12 cellular contexts compared by ENCODE assay signal in genomic region chr15:88803241-88803919, GRCh38. TPM values are rescaled to one million over a fixed set of nuclear protein-coding genes. Genes with fewer than 3 reads are reported as not detected.
DNase-seq lines count a peak whose midpoint lies in the region; ATAC-seq, FAIRE-seq and TF ChIP-seq lines count a peak whose summit lies in the region.
"Had no signal": no experiment of that assay in that cellular context is flagged by ENCODE, and none has a peak within 500 bp of the region (broad histone marks: within the 10 kb centered on the region; RNA-seq: fewer than 3 reads in every experiment).

ACAN (plus strand) TSS chr15:88803436; CDS start chr15:88836207, 32,771 bp downstream.

- no peaks in the 10 kb centered on the region for H4K20me1 ChIP-seq in astrocyte (ENCODE audit: insufficient read depth, low read length)

- H3K27ac ChIP-seq in astrocyte (ENCODE audit: low read depth, low read length): no peak within 1 kb of the TSS
- H3K27ac ChIP-seq in mesendoderm (ENCODE audit: low read depth, low read length): no peak within 1 kb of the TSS
- H3K27ac ChIP-seq in thoracic aorta: peak within 1 kb of the TSS; percentile 30 to 59

- H2AFZ ChIP-seq in astrocyte (ENCODE audit: low read depth, low read length): peak within 1 kb of the TSS; percentile 47

- peak within 1 kb of the TSS; percentile 23 for H3K4me3 ChIP-seq in astrocyte (ENCODE audit: insufficient read depth, low read depth, low read length)
- H3K4me3 ChIP-seq in mesendoderm (ENCODE audit: low read length): peak within 1 kb of the TSS; percentile 47
- peak within 1 kb of the TSS; percentile 72 for H3K4me3 ChIP-seq in thoracic aorta

- peak within 1 kb of the TSS; percentile 73 for H3K56ac ChIP-seq in mesendoderm (ENCODE audit: low read length)

- H3K4me1 Mint-ChIP-seq in activated naive CD4-positive, alpha-beta T cell treated with anti-CD3 and anti-CD28 coated beads, Interleukin-2, amount 50 U/mL, for 24 hours: peaks cover 12% of the 10 kb centered on the region
- peaks cover 4% of the 10 kb centered on the region for H3K4me1 Mint-ChIP-seq in astrocyte (ENCODE audit: low read depth, unreplicated experiment)

- H2BK15ac ChIP-seq in mesendoderm (replicated peaks; ENCODE audit: low read depth): no peak within 1 kb of the TSS

- no peak within 1 kb of the TSS for H2AK5ac ChIP-seq in mesendoderm (ENCODE audit: low read length)

- ATAC-seq in thoracic aorta (ENCODE audit: insufficient number of reproducible peaks, low FRiP score, low read depth) (no peak), GM21367 (IDR thresholded peaks at IDR 0.05; ENCODE audit: unreplicated experiment) (no peak)

- H3K36me3 ChIP-seq in astrocyte (ENCODE audit: insufficient read depth, low read length) (no peaks in the 10 kb centered on the region), mesendoderm (ENCODE audit: control insufficient read depth, insufficient read depth, low read length) (no peaks in the 10 kb centered on the region), thoracic aorta (no peaks in the 10 kb centered on the region)

- peaks cover 47% of the 10 kb centered on the region for H3K27me3 Mint-ChIP-seq in activated naive CD4-positive, alpha-beta T cell treated with anti-CD3 and anti-CD28 coated beads, Interleukin-2, amount 50 U/mL, for 24 hours
- peaks cover 36% of the 10 kb centered on the region for H3K27me3 Mint-ChIP-seq in astrocyte (ENCODE audit: low read depth, unreplicated experiment)

- H3K4me2 ChIP-seq in astrocyte (ENCODE audit: low read length) (peak within 1 kb of the TSS; percentile 76), mesendoderm (ENCODE audit: low read length) (peak within 1 kb of the TSS; percentile 92)

- no peak within 1 kb of the TSS for H4K5ac ChIP-seq in mesendoderm (ENCODE audit: low read length)

- no peaks in the 10 kb centered on the region for H3K79me2 ChIP-seq in astrocyte (ENCODE audit: insufficient read depth, low read length)
- no peaks in the 10 kb centered on the region for H3K79me2 ChIP-seq in mesendoderm (ENCODE audit: control insufficient read depth, insufficient read depth, low read length)

- H3K9me3 Mint-ChIP-seq in activated naive CD4-positive, alpha-beta T cell treated with anti-CD3 and anti-CD28 coated beads, Interleukin-2, amount 50 U/mL, for 24 hours: no peaks in the 10 kb centered on the region
- H3K9me3 Mint-ChIP-seq in astrocyte (ENCODE audit: unreplicated experiment): peaks cover 3% of the 10 kb centered on the region

- H3K4me1 ChIP-seq in astrocyte (ENCODE audit: insufficient read depth, low read length) (peaks cover 9% of the 10 kb centered on the region), mesendoderm (ENCODE audit: control insufficient read depth, low read depth, low read length) (no peaks in the 10 kb centered on the region), thoracic aorta (ENCODE audit: control insufficient read depth in 1 of 2, low read depth in 2 of 2) (peaks cover 0 to 12% of the 10 kb centered on the region in 2 donors)

- no peak within 1 kb of the TSS for H3K23ac ChIP-seq in mesendoderm (ENCODE audit: low read length)

- H2BK5ac ChIP-seq in mesendoderm (ENCODE audit: low read length): no peak within 1 kb of the TSS

- no peak within 1 kb of the TSS for H3K18ac ChIP-seq in mesendoderm (ENCODE audit: low read length)

- H3K9ac ChIP-seq in astrocyte (ENCODE audit: low read length) (no peak within 1 kb of the TSS), mesendoderm (ENCODE audit: low read length) (peak within 1 kb of the TSS; percentile 42)

- H3K27ac Mint-ChIP-seq in activated naive CD4-positive, alpha-beta T cell treated with anti-CD3 and anti-CD28 coated beads, Interleukin-2, amount 50 U/mL, for 24 hours: no peak within 1 kb of the TSS
- no peak within 1 kb of the TSS for H3K27ac Mint-ChIP-seq in astrocyte (ENCODE audit: unreplicated experiment)

- no peak for TF ChIP-seq CTCF in astrocyte (IDR thresholded peaks at IDR 0.05; ENCODE audit: insufficient read depth, low read depth, low read length)
- TF ChIP-seq CTCF in thoracic aorta (IDR thresholded peaks at IDR 0.05): no peak

- no peak within 1 kb of the TSS for H2BK120ac ChIP-seq in mesendoderm (ENCODE audit: low read depth, low read length)

- no peak for FAIRE-seq in astrocyte (lab: Jason Lieb, UNC)
- FAIRE-seq: endometrium had no signal

- H3K27me3 ChIP-seq in astrocyte (ENCODE audit: insufficient read depth, low read length): peaks cover 44% of the 10 kb centered on the region
- H3K27me3 ChIP-seq in mesendoderm (ENCODE audit: insufficient read depth, low read length, poor library complexity): peaks cover 30% of the 10 kb centered on the region
- no peaks in the 10 kb centered on the region for H3K27me3 ChIP-seq in thoracic aorta (replicated peaks; ENCODE audit: insufficient read depth)

- H4K8ac ChIP-seq in mesendoderm (ENCODE audit: low read depth, low read length): no peak within 1 kb of the TSS

- H3K79me1 ChIP-seq in mesendoderm (ENCODE audit: low read length): no peaks in the 10 kb centered on the region

- no CpG with 5 or more reads among the region's 61 CpGs for WGBS in mesendoderm (ENCODE audit: extremely low coverage, insufficient coverage, low lambda C conversion rate)

- H3K9me3 ChIP-seq in astrocyte (ENCODE audit: insufficient read depth, low read depth, low read length) (no peaks in the 10 kb centered on the region), thoracic aorta (no peaks in the 10 kb centered on the region)

- no peaks in the 10 kb centered on the region for H3K36me3 Mint-ChIP-seq in activated naive CD4-positive, alpha-beta T cell treated with anti-CD3 and anti-CD28 coated beads, Interleukin-2, amount 50 U/mL, for 24 hours
- H3K36me3 Mint-ChIP-seq in astrocyte (ENCODE audit: low read depth, unreplicated experiment): no peaks in the 10 kb centered on the region

- H3K4me3 Mint-ChIP-seq in activated naive CD4-positive, alpha-beta T cell treated with anti-CD3 and anti-CD28 coated beads, Interleukin-2, amount 50 U/mL, for 24 hours: peak within 1 kb of the TSS; percentile 65
- peak within 1 kb of the TSS; percentile 87 for H3K4me3 Mint-ChIP-seq in astrocyte (ENCODE audit: unreplicated experiment)

- DNase-seq in activated naive CD4-positive, alpha-beta T cell (lab: John Stamatoyannopoulos, UW): no peak
- no peak for DNase-seq in astrocyte (ENCODE audit: low read depth)
- peak; percentile 32 for DNase-seq in mesendoderm
- DNase-seq in thoracic aorta (ENCODE audit: low spot score): no peak
- DNase-seq in G401 (ENCODE audit: low spot score): no peak
- no peak for DNase-seq in mesenteric fat pad (ENCODE audit: low spot score)
- DNase-seq: stimulated activated naive CD4-positive, alpha-beta T cell treated with Interleukin-2 at 50 U/mL for 16 hours; T-helper 1 cell had no signal

- in situ Hi-C loops in G401 (cut with HindIII; ENCODE audit: low sequenced_read_pairs): no loop called here

- H3K4ac ChIP-seq in mesendoderm (ENCODE audit: low read depth, low read length): no peak within 1 kb of the TSS

RNA-seq across cellular contexts. Expression of gene ACAN, which starts in this region (rescaled TPM):
- 0.34 and 0.36 TPM in 2 replicates for total RNA-seq in astrocyte
- polyA plus RNA-seq in mesendoderm (2013, experiment 1 of 2): 0.10 TPM
- polyA plus RNA-seq in mesendoderm (2013, experiment 2 of 2): 0.18 TPM
- 100 to 1,000 TPM in 1 of 2 donors, 10 to 100 TPM in 1; 23.2 to 147 TPM for total RNA-seq in thoracic aorta
- total RNA-seq in G401 (2014; rRNA removed; shearing (Covaris generic)): 0.68 TPM in 1 of 2 replicates, not detected in the other
- total RNA-seq in mesenteric fat pad: 1.4 TPM
- total RNA-seq: NCI-H460 had no signal

Comparison
In these comparisons a context has a peak if more than half of its experiments do, and no peak if none do; other contexts are left out.
1. H3K27ac ChIP-seq: peak in thoracic aorta (2 of 2); none in astrocyte (single experiment) and mesendoderm (single experiment).
2. Peak in every context shown above with its lines, with median percentiles within 50 percentile points of each other: H3K4me3 ChIP-seq.